1 cellular context compared by ENCODE assay signal in the genomic region with DNA sequence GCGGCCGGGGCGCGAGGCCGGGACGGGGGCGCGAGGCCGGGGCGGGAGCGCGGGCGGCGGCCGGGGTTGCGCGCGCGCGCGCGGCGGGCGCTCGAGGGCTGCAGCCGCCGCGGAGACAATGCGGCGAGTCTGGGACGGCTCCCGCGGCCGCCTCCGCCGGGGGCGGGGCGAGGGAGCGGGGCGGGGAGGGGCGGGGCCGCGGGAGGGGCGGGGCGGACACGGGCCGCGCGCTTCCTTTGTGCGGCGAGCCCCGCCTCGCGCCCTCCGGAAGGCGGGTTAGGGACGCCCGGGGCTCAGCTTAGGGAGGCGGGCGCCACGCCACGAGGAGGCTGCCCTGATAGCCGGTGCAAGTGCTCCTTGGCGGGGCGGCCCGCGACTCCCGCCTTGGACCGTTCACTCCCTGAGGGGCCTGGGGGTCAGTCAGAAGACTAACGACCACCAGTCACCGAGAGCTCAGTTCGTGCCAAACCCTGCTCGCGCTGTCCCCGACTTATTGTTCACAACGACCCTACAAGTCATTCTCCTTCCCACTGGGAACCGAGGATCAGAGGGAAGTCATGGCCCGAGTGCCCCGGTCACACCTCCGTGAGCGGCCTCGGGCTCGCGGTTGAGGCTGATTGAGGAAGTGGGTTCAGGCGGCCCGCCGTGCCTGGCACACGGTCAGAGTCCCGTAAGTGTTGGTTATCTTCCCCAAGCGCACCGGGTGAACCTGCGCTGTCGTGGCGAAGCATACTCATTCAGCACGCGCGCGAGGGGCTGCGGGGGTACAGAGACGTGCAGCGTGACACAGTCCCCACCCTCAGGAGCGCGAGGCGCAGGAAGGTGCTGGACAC.
A peak's percentile ranks its signal among the peaks of the same experiment; 100 is the strongest.
TF ChIP-seq lines count a peak whose summit lies in the region.

No MANE protein-coding gene starts in this region.

TF ChIP-seq in HEK293, 187 proteins besides CTCF, POLR2A, EP300 and RAD21 (continued from another document and continues in another):
- TF ChIP-seq, protein P1, sequence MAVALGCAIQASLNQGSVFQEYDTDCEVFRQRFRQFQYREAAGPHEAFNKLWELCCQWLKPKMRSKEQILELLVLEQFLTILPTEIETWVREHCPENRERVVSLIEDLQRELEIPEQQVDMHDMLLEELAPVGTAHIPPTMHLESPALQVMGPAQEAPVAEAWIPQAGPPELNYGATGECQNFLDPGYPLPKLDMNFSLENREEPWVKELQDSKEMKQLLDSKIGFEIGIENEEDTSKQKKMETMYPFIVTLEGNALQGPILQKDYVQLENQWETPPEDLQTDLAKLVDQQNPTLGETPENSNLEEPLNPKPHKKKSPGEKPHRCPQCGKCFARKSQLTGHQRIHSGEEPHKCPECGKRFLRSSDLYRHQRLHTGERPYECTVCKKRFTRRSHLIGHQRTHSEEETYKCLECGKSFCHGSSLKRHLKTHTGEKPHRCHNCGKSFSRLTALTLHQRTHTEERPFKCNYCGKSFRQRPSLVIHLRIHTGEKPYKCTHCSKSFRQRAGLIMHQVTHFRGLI (tag by site-specific recombination; IDR thresholded peaks at IDR 0.05) = no peak
- TF ChIP-seq IKZF3 (tag by site-specific recombination; IDR thresholded peaks at IDR 0.05) (no peak), ZNF155 (tag by site-specific recombination; IDR thresholded peaks at IDR 0.05) (no peak), ZBTB8A (tag by site-specific recombination; IDR thresholded peaks at IDR 0.05) (peak; percentile 99), ZXDB (tag by site-specific recombination; IDR thresholded peaks at IDR 0.05) (peak; percentile 63), ZNF548 (tag by site-specific recombination; IDR thresholded peaks at IDR 0.05) (no peak), ZNF2 (tag by site-specific recombination; IDR thresholded peaks at IDR 0.05) (peak; percentile 62; the same call in 1 of the 2 replicates), MZF1 (tag by site-specific recombination; IDR thresholded peaks at IDR 0.05; ENCODE audit: borderline replicate concordance) (no peak), ZFP37 (tag by site-specific recombination; IDR thresholded peaks at IDR 0.05) (peak; percentile 89; the same call in 1 of the 2 replicates), ZNF701 (tag by site-specific recombination; IDR thresholded peaks at IDR 0.05) (no peak), GLIS2 (tag by site-specific recombination; IDR thresholded peaks at IDR 0.05) (peak; percentile 54; the same call in 1 of the 2 replicates), GLI4 (tag by site-specific recombination; IDR thresholded peaks at IDR 0.05) (no peak), ZNF596 (tag by site-specific recombination; IDR thresholded peaks at IDR 0.05) (no peak), ZNF394 (tag by site-specific recombination; IDR thresholded peaks at IDR 0.05; ENCODE audit: borderline replicate concordance) (0 out of 2 replicates have a peak, but pooled peaks have one; percentile 42), ZFHX2 (tag by site-specific recombination; conservative IDR thresholded peaks at IDR 0.05) (0 out of 2 replicates have a peak, but pooled peaks have one; percentile 16), ZNF37A (tag by site-specific recombination; IDR thresholded peaks at IDR 0.05) (no peak), ZNF785 (tag by site-specific recombination; IDR thresholded peaks at IDR 0.05) (no peak), ZSCAN23 (tag by site-specific recombination; IDR thresholded peaks at IDR 0.05) (no peak), ZNF561 (tag by site-specific recombination; IDR thresholded peaks at IDR 0.05; ENCODE audit: borderline replicate concordance) (peak; percentile 76; the same call in 1 of the 2 replicates), YY1 (tag by site-specific recombination; IDR thresholded peaks at IDR 0.05) (no peak), ZNF501 (tag by site-specific recombination; IDR thresholded peaks at IDR 0.05) (peak; percentile 91), ZNF24 (tag by site-specific recombination; IDR thresholded peaks at IDR 0.05) (no peak), OVOL3 (tag by site-specific recombination; IDR thresholded peaks at IDR 0.05) (no peak), ZNF416 (tag by site-specific recombination; IDR thresholded peaks at IDR 0.05) (0 out of 2 replicates have a peak, but pooled peaks have one; percentile 52), OSR2 (tag by site-specific recombination; IDR thresholded peaks at IDR 0.05) (no peak), ZNF555 (tag by site-specific recombination; conservative IDR thresholded peaks at IDR 0.05) (no peak), ZNF610 (tag by site-specific recombination; IDR thresholded peaks at IDR 0.05; ENCODE audit: borderline replicate concordance) (0 out of 2 replicates have a peak, but pooled peaks have one; percentile 55), ZFP69B (tag by site-specific recombination; IDR thresholded peaks at IDR 0.05) (peak; percentile 51), RBAK (tag by site-specific recombination; IDR thresholded peaks at IDR 0.05) (no peak), SP7 (tag by site-specific recombination; IDR thresholded peaks at IDR 0.05) (peak; percentile 79), ZNF660 (tag by site-specific recombination; IDR thresholded peaks at IDR 0.05) (peak; percentile 51)
- TF ChIP-seq, protein P2, sequence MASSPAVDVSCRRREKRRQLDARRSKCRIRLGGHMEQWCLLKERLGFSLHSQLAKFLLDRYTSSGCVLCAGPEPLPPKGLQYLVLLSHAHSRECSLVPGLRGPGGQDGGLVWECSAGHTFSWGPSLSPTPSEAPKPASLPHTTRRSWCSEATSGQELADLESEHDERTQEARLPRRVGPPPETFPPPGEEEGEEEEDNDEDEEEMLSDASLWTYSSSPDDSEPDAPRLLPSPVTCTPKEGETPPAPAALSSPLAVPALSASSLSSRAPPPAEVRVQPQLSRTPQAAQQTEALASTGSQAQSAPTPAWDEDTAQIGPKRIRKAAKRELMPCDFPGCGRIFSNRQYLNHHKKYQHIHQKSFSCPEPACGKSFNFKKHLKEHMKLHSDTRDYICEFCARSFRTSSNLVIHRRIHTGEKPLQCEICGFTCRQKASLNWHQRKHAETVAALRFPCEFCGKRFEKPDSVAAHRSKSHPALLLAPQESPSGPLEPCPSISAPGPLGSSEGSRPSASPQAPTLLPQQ (tag by site-specific recombination; IDR thresholded peaks at IDR 0.05) = peak; percentile 78
- TF ChIP-seq, protein P3, sequence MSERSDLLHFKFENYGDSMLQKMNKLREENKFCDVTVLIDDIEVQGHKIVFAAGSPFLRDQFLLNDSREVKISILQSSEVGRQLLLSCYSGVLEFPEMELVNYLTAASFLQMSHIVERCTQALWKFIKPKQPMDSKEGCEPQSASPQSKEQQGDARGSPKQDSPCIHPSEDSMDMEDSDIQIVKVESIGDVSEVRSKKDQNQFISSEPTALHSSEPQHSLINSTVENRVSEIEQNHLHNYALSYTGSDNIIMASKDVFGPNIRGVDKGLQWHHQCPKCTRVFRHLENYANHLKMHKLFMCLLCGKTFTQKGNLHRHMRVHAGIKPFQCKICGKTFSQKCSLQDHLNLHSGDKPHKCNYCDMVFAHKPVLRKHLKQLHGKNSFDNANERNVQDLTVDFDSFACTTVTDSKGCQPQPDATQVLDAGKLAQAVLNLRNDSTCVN (tag by site-specific recombination; optimal IDR thresholded peaks at IDR 0.05) = peak; percentile 88
- TF ChIP-seq, protein P4, sequence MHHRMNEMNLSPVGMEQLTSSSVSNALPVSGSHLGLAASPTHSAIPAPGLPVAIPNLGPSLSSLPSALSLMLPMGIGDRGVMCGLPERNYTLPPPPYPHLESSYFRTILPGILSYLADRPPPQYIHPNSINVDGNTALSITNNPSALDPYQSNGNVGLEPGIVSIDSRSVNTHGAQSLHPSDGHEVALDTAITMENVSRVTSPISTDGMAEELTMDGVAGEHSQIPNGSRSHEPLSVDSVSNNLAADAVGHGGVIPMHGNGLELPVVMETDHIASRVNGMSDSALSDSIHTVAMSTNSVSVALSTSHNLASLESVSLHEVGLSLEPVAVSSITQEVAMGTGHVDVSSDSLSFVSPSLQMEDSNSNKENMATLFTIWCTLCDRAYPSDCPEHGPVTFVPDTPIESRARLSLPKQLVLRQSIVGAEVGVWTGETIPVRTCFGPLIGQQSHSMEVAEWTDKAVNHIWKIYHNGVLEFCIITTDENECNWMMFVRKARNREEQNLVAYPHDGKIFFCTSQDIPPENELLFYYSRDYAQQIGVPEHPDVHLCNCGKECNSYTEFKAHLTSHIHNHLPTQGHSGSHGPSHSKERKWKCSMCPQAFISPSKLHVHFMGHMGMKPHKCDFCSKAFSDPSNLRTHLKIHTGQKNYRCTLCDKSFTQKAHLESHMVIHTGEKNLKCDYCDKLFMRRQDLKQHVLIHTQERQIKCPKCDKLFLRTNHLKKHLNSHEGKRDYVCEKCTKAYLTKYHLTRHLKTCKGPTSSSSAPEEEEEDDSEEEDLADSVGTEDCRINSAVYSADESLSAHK (tag by site-specific recombination; IDR thresholded peaks at IDR 0.05) = peak; percentile 36
- TF ChIP-seq, protein P5, sequence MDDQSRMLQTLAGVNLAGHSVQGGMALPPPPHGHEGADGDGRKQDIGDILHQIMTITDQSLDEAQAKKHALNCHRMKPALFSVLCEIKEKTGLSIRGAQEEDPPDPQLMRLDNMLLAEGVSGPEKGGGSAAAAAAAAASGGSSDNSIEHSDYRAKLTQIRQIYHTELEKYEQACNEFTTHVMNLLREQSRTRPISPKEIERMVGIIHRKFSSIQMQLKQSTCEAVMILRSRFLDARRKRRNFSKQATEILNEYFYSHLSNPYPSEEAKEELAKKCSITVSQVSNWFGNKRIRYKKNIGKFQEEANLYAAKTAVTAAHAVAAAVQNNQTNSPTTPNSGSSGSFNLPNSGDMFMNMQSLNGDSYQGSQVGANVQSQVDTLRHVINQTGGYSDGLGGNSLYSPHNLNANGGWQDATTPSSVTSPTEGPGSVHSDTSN (CRISPR knock-in tag; IDR thresholded peaks at IDR 0.05) = no peak
- TF ChIP-seq, protein P6, sequence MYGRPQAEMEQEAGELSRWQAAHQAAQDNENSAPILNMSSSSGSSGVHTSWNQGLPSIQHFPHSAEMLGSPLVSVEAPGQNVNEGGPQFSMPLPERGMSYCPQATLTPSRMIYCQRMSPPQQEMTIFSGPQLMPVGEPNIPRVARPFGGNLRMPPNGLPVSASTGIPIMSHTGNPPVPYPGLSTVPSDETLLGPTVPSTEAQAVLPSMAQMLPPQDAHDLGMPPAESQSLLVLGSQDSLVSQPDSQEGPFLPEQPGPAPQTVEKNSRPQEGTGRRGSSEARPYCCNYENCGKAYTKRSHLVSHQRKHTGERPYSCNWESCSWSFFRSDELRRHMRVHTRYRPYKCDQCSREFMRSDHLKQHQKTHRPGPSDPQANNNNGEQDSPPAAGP (tag by site-specific recombination; IDR thresholded peaks at IDR 0.05) = peak; percentile 44
- TF ChIP-seq, protein P7, sequence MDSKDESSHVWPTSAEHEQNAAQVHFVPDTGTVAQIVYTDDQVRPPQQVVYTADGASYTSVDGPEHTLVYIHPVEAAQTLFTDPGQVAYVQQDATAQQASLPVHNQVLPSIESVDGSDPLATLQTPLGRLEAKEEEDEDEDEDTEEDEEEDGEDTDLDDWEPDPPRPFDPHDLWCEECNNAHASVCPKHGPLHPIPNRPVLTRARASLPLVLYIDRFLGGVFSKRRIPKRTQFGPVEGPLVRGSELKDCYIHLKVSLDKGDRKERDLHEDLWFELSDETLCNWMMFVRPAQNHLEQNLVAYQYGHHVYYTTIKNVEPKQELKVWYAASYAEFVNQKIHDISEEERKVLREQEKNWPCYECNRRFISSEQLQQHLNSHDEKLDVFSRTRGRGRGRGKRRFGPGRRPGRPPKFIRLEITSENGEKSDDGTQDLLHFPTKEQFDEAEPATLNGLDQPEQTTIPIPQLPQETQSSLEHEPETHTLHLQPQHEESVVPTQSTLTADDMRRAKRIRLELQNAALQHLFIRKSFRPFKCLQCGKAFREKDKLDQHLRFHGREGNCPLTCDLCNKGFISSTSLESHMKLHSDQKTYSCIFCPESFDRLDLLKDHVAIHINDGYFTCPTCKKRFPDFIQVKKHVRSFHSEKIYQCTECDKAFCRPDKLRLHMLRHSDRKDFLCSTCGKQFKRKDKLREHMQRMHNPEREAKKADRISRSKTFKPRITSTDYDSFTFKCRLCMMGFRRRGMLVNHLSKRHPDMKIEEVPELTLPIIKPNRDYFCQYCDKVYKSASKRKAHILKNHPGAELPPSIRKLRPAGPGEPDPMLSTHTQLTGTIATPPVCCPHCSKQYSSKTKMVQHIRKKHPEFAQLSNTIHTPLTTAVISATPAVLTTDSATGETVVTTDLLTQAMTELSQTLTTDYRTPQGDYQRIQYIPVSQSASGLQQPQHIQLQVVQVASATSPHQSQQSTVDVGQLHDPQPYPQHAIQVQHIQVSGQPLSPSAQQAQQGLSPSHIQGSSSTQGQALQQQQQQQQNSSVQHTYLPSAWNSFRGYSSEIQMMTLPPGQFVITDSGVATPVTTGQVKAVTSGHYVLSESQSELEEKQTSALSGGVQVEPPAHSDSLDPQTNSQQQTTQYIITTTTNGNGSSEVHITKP (tag by site-specific recombination; IDR thresholded peaks at IDR 0.05) = peak; percentile 82
- TF ChIP-seq, protein P8, sequence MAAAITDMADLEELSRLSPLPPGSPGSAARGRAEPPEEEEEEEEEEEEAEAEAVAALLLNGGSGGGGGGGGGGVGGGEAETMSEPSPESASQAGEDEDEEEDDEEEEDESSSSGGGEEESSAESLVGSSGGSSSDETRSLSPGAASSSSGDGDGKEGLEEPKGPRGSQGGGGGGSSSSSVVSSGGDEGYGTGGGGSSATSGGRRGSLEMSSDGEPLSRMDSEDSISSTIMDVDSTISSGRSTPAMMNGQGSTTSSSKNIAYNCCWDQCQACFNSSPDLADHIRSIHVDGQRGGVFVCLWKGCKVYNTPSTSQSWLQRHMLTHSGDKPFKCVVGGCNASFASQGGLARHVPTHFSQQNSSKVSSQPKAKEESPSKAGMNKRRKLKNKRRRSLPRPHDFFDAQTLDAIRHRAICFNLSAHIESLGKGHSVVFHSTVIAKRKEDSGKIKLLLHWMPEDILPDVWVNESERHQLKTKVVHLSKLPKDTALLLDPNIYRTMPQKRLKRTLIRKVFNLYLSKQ (tag by site-specific recombination; IDR thresholded peaks at IDR 0.05; ENCODE audit: borderline replicate concordance) = no peak
- TF ChIP-seq, protein P9, sequence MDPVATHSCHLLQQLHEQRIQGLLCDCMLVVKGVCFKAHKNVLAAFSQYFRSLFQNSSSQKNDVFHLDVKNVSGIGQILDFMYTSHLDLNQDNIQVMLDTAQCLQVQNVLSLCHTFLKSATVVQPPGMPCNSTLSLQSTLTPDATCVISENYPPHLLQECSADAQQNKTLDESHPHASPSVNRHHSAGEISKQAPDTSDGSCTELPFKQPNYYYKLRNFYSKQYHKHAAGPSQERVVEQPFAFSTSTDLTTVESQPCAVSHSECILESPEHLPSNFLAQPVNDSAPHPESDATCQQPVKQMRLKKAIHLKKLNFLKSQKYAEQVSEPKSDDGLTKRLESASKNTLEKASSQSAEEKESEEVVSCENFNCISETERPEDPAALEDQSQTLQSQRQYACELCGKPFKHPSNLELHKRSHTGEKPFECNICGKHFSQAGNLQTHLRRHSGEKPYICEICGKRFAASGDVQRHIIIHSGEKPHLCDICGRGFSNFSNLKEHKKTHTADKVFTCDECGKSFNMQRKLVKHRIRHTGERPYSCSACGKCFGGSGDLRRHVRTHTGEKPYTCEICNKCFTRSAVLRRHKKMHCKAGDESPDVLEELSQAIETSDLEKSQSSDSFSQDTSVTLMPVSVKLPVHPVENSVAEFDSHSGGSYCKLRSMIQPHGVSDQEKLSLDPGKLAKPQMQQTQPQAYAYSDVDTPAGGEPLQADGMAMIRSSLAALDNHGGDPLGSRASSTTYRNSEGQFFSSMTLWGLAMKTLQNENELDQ (tag by site-specific recombination; IDR thresholded peaks at IDR 0.05; ENCODE audit: low read depth) = no peak
